In the genomic region with DNA sequence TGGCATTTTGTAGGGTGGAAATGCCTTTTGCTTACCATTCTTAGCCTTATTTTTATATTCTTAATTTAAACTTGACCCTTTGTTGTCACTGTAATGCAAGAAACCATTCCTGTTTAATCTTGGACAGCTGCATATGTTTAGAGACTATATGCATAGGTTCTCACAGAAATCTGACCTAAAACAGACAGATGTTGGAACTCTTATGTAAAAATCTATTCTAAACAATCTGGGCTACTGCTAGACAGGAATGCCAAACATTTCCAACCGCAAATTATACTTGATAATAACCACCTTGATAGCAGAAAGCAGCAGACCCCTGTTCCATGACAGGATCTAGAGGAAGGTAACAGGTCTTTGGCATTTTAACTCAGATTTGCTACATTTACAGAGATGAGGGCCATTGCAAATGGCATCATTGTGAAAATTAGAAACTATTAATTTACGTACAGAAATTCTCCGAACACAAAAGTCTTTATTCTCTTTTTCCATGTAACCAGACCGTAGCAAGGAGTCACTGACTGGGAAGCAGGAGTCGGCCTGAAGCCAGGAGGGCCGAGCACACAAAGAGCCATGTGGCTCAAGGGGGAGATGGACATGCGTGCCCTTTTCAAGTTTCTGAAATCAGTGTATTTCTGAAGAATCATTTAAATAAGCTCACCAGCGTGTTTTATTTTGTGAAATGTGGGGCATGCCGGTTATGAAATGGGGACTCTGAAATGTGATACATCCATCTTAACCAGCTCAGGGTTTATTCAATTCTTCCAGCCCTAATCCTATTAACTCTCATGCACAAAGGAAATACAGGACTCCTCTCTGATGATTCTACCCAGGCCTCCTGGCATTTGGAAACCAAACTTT, we compare ENCODE assay signal across 8 cellular contexts.
DNase-seq lines count a peak whose midpoint lies in the region; ATAC-seq and TF ChIP-seq lines count a peak whose summit lies in the region.

No MANE protein-coding gene starts in this region.

- TF ChIP-seq CTCF in body of pancreas (IDR thresholded peaks at IDR 0.05) = no peak

- no peaks in the 10 kb centered on the region for H3K36me3 ChIP-seq in body of pancreas (replicated peaks in 1 of 2; ENCODE audit: insufficient read depth in 1 of 2, low read depth in 2 of 2)
- no peaks in the 10 kb centered on the region for H3K36me3 ChIP-seq in subcutaneous abdominal adipose tissue (ENCODE audit: control insufficient read depth in 5 of 5, insufficient read depth in 5 of 5, low read length in 5 of 5)

- TF ChIP-seq POLR2A in body of pancreas (IDR thresholded peaks at IDR 0.05) = no peak

- peak; percentile 64 for DNase-seq in NCI-H1092 (lab: John Stamatoyannopoulos, UW)
- no peak for DNase-seq in body of pancreas
- DNase-seq in kidney tubule cell (ENCODE audit: low spot score) = peak; percentile 37
- no peak for DNase-seq in left lobe of liver (ENCODE audit: low spot score)
- no peak for DNase-seq in NOMO-1 (lab: John Stamatoyannopoulos, UW; ENCODE audit: unreplicated experiment in 2 of 2)
- DNase-seq in stimulated activated naive CD4-positive, alpha-beta T cell (lab: John Stamatoyannopoulos, UW) = no peak
- DNase-seq in amniotic stem cell (lab: John Stamatoyannopoulos, UW) = no peak

- intact Hi-C loops in body of pancreas (cut with DNase I) = no loop called here

- H3K27ac ChIP-seq in body of pancreas (peak overlapping the region in 3 of 4 donors; percentile 15 to 92 (median 81)), subcutaneous abdominal adipose tissue (ENCODE audit: low read depth, low read length) (peak overlapping the region; percentile 89)

- WGBS in body of pancreas, 2 donors = 85 to 88% methylated on average over 9 of the region's 9 CpGs

- H3K9me3 ChIP-seq in body of pancreas (no peaks in the 10 kb centered on the region), subcutaneous abdominal adipose tissue (ENCODE audit: control insufficient read depth in 5 of 5, low read length in 5 of 5) (no peaks in the 10 kb centered on the region)

- no peak overlapping the region for H3K9ac ChIP-seq in subcutaneous abdominal adipose tissue (ENCODE audit: low read length in 5 of 5)

- H3K4me3 ChIP-seq in body of pancreas (no peak overlapping the region), subcutaneous abdominal adipose tissue (ENCODE audit: low read depth in 1 of 5, low read length in 5 of 5) (peak overlapping the region in 1 of 5 donors; percentile 20)

- H3K27me3 ChIP-seq in body of pancreas = no peaks in the 10 kb centered on the region
- H3K27me3 ChIP-seq in subcutaneous abdominal adipose tissue (ENCODE audit: control insufficient read depth in 5 of 5, insufficient read depth in 4 of 5, low read length in 5 of 5) = no peaks in the 10 kb centered on the region

- no peak for ATAC-seq in body of pancreas
- no peak for ATAC-seq in left lobe of liver

- peaks cover 35% of the 10 kb centered on the region for H3K4me1 ChIP-seq in body of pancreas
- H3K4me1 ChIP-seq in subcutaneous abdominal adipose tissue (ENCODE audit: control insufficient read depth in 5 of 5, insufficient read depth in 5 of 5, low read length in 5 of 5) = peaks cover 0 to 33% (median 19%) of the 10 kb centered on the region in 5 donors

Comparison
In these comparisons a context has a peak if more than half of its experiments do, and no peak if none do; other contexts are left out.
1. DNase-seq: peak in NCI-H1092 (single experiment) and kidney tubule cell (single experiment); none in body of pancreas (0 of 4), left lobe of liver (single experiment), NOMO-1 (0 of 2), stimulated activated naive CD4-positive, alpha-beta T cell (0 of 6) and amniotic stem cell (single experiment).